Comparison of ENCODE assay signal across 28 cellular contexts in genomic region chr19:43311706-43312105, GRCh38. TPM values are rescaled to one million over a fixed set of nuclear protein-coding genes. Genes with fewer than 3 reads are reported as not detected.
DNase-seq lines count a peak whose midpoint lies in the region; ATAC-seq and TF ChIP-seq lines count a peak whose summit lies in the region.
"Had no signal": no experiment of that assay in that cellular context is flagged by ENCODE, and none has a peak within 500 bp of the region (broad histone marks: within the 10 kb centered on the region; RNA-seq: fewer than 3 reads in every experiment).

No MANE protein-coding gene starts in this region.

- ATAC-seq in SK-N-SH treated with all-trans-retinoic acid at 6 μM for 48 hours, result peak; percentile 47
- ATAC-seq in activated CD8-positive, alpha-beta memory T cell treated with anti-CD3 and anti-CD28 coated beads, Interleukin-2, amount 10 ng/mL, durations not matched to agents 7 days and 5 days, result no peak
- ATAC-seq: HCT116 had no signal

- H3K27ac ChIP-seq in HEK293 (ENCODE audit: extremely low read depth, low read depth, low read length), result no peak overlapping the region
- H3K27ac ChIP-seq: BLaER1, HL-60, KMS-11, PC-9 had no signal

- H3K36me3 Mint-ChIP-seq in activated CD8-positive, alpha-beta memory T cell treated with anti-CD3 and anti-CD28 coated beads, Interleukin-2, amount 10 ng/mL, durations not matched to agents 7 days and 5 days, result no peaks in the 10 kb centered on the region
- H3K36me3 Mint-ChIP-seq: CD4-positive, CD25-positive, alpha-beta regulatory T cell had no signal

- CTCF ChIA-PET in HEK293 (lab: Yijun Ruan, JAX), result interaction anchor here (0.6 to 2.9 kb wide), 22 partner anchors 8 to 1136 kb away, joined by 3 to 18 read pairs (median 4); no protein-coding TSS in a partner anchor
- CTCF ChIA-PET in activated CD8-positive, alpha-beta memory T cell treated with anti-CD3 and anti-CD28 coated beads, Interleukin-2, amount 10 ng/mL, durations not matched to agents 7 days and 5 days (lab: Charles Lee), result interaction anchor here (0.7 kb wide), 1 partner anchor 1454 kb away, joined by 3 read pairs; no protein-coding TSS in a partner anchor

- POLR2A ChIA-PET in HEK293 (lab: Yijun Ruan, JAX), result interaction anchor here (0.6 kb wide), 1 partner anchor 20 kb away, joined by 3 read pairs; no protein-coding TSS in a partner anchor

- no peaks in the 10 kb centered on the region for H3K4me1 Mint-ChIP-seq in activated CD8-positive, alpha-beta memory T cell treated with anti-CD3 and anti-CD28 coated beads, Interleukin-2, amount 10 ng/mL, durations not matched to agents 7 days and 5 days
- H3K4me1 Mint-ChIP-seq: CD4-positive, CD25-positive, alpha-beta regulatory T cell; IgD-negative memory B cell had no signal

- no peaks in the 10 kb centered on the region for H3K36me3 ChIP-seq in HEK293 (ENCODE audit: control insufficient read depth in 2 of 2, insufficient read depth in 1 of 2, low read length in 2 of 2)
- H3K36me3 ChIP-seq: BLaER1 had no signal

- H3K4me1 ChIP-seq in HEK293 (ENCODE audit: control insufficient read depth, insufficient read depth, low read length), result no peaks in the 10 kb centered on the region
- H3K4me1 ChIP-seq: BLaER1 had no signal

- no peak overlapping the region for H3K4me3 ChIP-seq in HEK293 (ENCODE audit: low read depth, low read length)
- H3K4me3 ChIP-seq: BLaER1, PC-9 had no signal

- H3K9me3 Mint-ChIP-seq in activated CD8-positive, alpha-beta memory T cell treated with anti-CD3 and anti-CD28 coated beads, Interleukin-2, amount 10 ng/mL, durations not matched to agents 7 days and 5 days (ENCODE audit: low read depth), result no peaks in the 10 kb centered on the region

- H3K27ac Mint-ChIP-seq in activated CD8-positive, alpha-beta memory T cell treated with anti-CD3 and anti-CD28 coated beads, Interleukin-2, amount 10 ng/mL, durations not matched to agents 7 days and 5 days, result no peak overlapping the region
- H3K27ac Mint-ChIP-seq: CD4-positive, CD25-positive, alpha-beta regulatory T cell; IgD-negative memory B cell had no signal

- TF ChIP-seq CTCF in HEK293 (tag by site-specific recombination; IDR thresholded peaks at IDR 0.05), result no peak

- peaks cover 8% of the 10 kb centered on the region for H3K9me3 ChIP-seq in HEK293 (ENCODE audit: control insufficient read depth, insufficient read depth, low read depth, low read length)

- no peak overlapping the region for H3K4me3 Mint-ChIP-seq in activated CD8-positive, alpha-beta memory T cell treated with anti-CD3 and anti-CD28 coated beads, Interleukin-2, amount 10 ng/mL, durations not matched to agents 7 days and 5 days
- H3K4me3 Mint-ChIP-seq: CD4-positive, CD25-positive, alpha-beta regulatory T cell; IgD-negative memory B cell had no signal

- no peaks in the 10 kb centered on the region for H3K27me3 Mint-ChIP-seq in activated CD8-positive, alpha-beta memory T cell treated with anti-CD3 and anti-CD28 coated beads, Interleukin-2, amount 10 ng/mL, durations not matched to agents 7 days and 5 days

- DNase-seq in EL (peak; percentile 66), iris pigment epithelial cell (ENCODE audit: low read depth) (peak; percentile 6), pons (ENCODE audit: low spot score) (no peak)
- no peak for DNase-seq in activated CD4-positive, CD25-positive, alpha-beta regulatory T cell treated with anti-CD3 and anti-CD28 coated beads, Interleukin-2, amount 50 U/mL, for 72 hours
- DNase-seq in activated CD8-positive, alpha-beta memory T cell treated with anti-CD3 and anti-CD28 coated beads, Interleukin-2, amount 10 ng/mL, durations not matched to agents 7 days and 5 days, result no peak
- DNase-seq: CD4-positive, CD25-positive, alpha-beta regulatory T cell; DMS153; DND-41; GF-D8; NCI-H1092; NCI-H1417 treated with DMSO at 0.1 percent for 48 hours; NCI-H1694 treated with DMSO at 0.1 percent for 48 hours; NCI-H2081 treated with DMSO at 0.1 percent for 48 hours; NCI-H2171 treated with DMSO at 0.1 percent for 48 hours; NCI-H524 treated with DMSO at 0.1 percent for 48 hours; NCI-H774; NK-92 treated with Interleukin-12 subunit alpha and Interleukin-12 subunit beta, amount 100 ng/mL, for 24 hours; PC-9; Right ventricle myocardium superior; RPMI8226 had no signal

TF ChIP-seq in HEK293, 187 proteins besides CTCF, POLR2A, EP300 and RAD21 (continues in another document):
- no peak for TF ChIP-seq PRDM2 (tag by site-specific recombination; IDR thresholded peaks at IDR 0.05; ENCODE audit: borderline replicate concordance)

TF ChIP-seq in SK-N-SH treated with all-trans-retinoic acid at 6 μM for 48 hours, 23 proteins besides CTCF, POLR2A, EP300 and RAD21:
- no peak for TF ChIP-seq ISL1 (CRISPR knock-in tag; IDR thresholded peaks at IDR 0.05)
- no peak for TF ChIP-seq SNAI2 (CRISPR knock-in tag; IDR thresholded peaks at IDR 0.05)
- TF ChIP-seq GLIS3 (CRISPR knock-in tag; IDR thresholded peaks at IDR 0.05), result no peak
- no peak for TF ChIP-seq ZNF565 (CRISPR knock-in tag; conservative IDR thresholded peaks at IDR 0.05; ENCODE audit: low read depth)
- TF ChIP-seq, protein P1, sequence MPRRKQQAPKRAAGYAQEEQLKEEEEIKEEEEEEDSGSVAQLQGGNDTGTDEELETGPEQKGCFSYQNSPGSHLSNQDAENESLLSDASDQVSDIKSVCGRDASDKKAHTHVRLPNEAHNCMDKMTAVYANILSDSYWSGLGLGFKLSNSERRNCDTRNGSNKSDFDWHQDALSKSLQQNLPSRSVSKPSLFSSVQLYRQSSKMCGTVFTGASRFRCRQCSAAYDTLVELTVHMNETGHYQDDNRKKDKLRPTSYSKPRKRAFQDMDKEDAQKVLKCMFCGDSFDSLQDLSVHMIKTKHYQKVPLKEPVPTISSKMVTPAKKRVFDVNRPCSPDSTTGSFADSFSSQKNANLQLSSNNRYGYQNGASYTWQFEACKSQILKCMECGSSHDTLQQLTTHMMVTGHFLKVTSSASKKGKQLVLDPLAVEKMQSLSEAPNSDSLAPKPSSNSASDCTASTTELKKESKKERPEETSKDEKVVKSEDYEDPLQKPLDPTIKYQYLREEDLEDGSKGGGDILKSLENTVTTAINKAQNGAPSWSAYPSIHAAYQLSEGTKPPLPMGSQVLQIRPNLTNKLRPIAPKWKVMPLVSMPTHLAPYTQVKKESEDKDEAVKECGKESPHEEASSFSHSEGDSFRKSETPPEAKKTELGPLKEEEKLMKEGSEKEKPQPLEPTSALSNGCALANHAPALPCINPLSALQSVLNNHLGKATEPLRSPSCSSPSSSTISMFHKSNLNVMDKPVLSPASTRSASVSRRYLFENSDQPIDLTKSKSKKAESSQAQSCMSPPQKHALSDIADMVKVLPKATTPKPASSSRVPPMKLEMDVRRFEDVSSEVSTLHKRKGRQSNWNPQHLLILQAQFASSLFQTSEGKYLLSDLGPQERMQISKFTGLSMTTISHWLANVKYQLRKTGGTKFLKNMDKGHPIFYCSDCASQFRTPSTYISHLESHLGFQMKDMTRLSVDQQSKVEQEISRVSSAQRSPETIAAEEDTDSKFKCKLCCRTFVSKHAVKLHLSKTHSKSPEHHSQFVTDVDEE (CRISPR knock-in tag; IDR thresholded peaks at IDR 0.05), result no peak
- no peak for TF ChIP-seq ARNTL (CRISPR knock-in tag; IDR thresholded peaks at IDR 0.05; ENCODE audit: borderline replicate concordance, low read depth)
TF ChIP-seq in SK-N-SH treated with all-trans-retinoic acid at 6 μM for 48 hours: peak in this region for 0.

RNA-seq across cellular contexts. Expression of gene CD177, which starts 41.8 kb away (rescaled TPM):
- total RNA-seq in activated CD8-positive, alpha-beta memory T cell treated with anti-CD3 and anti-CD28 coated beads, Interleukin-2, amount 10 ng/mL, durations not matched to agents 7 days and 5 days, result not detected
- total RNA-seq: CD4-positive, CD25-positive, alpha-beta regulatory T cell; SK-MEL-5 had no signal

RNA-seq across cellular contexts. Expression of gene PSG9, which starts 42.4 kb away (rescaled TPM):
- total RNA-seq in activated CD8-positive, alpha-beta memory T cell treated with anti-CD3 and anti-CD28 coated beads, Interleukin-2, amount 10 ng/mL, durations not matched to agents 7 days and 5 days, result not detected
- total RNA-seq: CD4-positive, CD25-positive, alpha-beta regulatory T cell; PC-9; Right ventricle myocardium superior had no signal

Comparison
In these comparisons a context has a peak if more than half of its experiments do, and no peak if none do; other contexts are left out.
1. DNase-seq: peak in EL (single experiment) and iris pigment epithelial cell (single experiment); none in activated CD4-positive, CD25-positive, alpha-beta regulatory T cell treated with anti-CD3 and anti-CD28 coated beads, Interleukin-2, amount 50 U/mL, for 72 hours (single experiment), activated CD8-positive, alpha-beta memory T cell treated with anti-CD3 and anti-CD28 coated beads, Interleukin-2, amount 10 ng/mL, durations not matched to agents 7 days and 5 days (single experiment) and pons (single experiment).